In genomic region chr9:137224850-137225694, GRCh38 we compare ENCODE assay signal across 8 cellular contexts. TPM values are rescaled to one million over a fixed set of nuclear protein-coding genes. Genes with fewer than 3 reads are reported as not detected.
DNase-seq lines count a peak whose midpoint lies in the region; ATAC-seq and TF ChIP-seq lines count a peak whose summit lies in the region.

Gene CYSRT1 (plus strand): TSS chr9:137225174. CDS start chr9:137225622, 448 bp downstream.

- H3K9ac ChIP-seq in liver (ENCODE audit: low read depth in 1 of 2, low read length in 2 of 2), result peak within 1 kb of the TSS; percentile 42 to 45

- H3K4me3 Mint-ChIP-seq in activated T-cell treated with anti-CD3 and anti-CD28 coated beads, Interleukin-2, amount 50 U/mL, for 4 hours, result peak within 1 kb of the TSS; percentile 79
- H3K4me3 Mint-ChIP-seq in activated naive CD8-positive, alpha-beta T cell treated with anti-CD3 and anti-CD28 coated beads for 36 hours, result peak within 1 kb of the TSS; percentile 75

- peak within 1 kb of the TSS; percentile 38 for H3K27ac Mint-ChIP-seq in activated naive CD8-positive, alpha-beta T cell treated with anti-CD3 and anti-CD28 coated beads for 36 hours

- H3K27ac ChIP-seq in liver (ENCODE audit: low read depth in 1 of 2, low read length in 2 of 2), result peak within 1 kb of the TSS; percentile 57 to 84
- H3K27ac ChIP-seq in tibial artery, result peak within 1 kb of the TSS; percentile 89 to 93

- 60% methylated on average over 23 of the region's 23 CpGs for WGBS in liver

- no peaks in the 10 kb centered on the region for H3K27me3 ChIP-seq in liver (ENCODE audit: control insufficient read depth in 4 of 4, insufficient read depth in 4 of 4, low read length in 3 of 4)
- H3K27me3 ChIP-seq in tibial artery, result peaks cover 0 to 37% of the 10 kb centered on the region in 2 donors

- TF ChIP-seq RAD21 in liver (IDR thresholded peaks at IDR 0.05), result no peak

- ATAC-seq in activated T-cell treated with anti-CD3 and anti-CD28 coated beads, Interleukin-2, amount 50 U/mL, for 4 hours, result no peak
- ATAC-seq in HG03521 (IDR thresholded peaks at IDR 0.05; ENCODE audit: unreplicated experiment), result no peak

- H3K4me1 ChIP-seq in liver (ENCODE audit: control insufficient read depth in 4 of 4, insufficient read depth in 4 of 4, low read length in 3 of 4) (peaks cover 10 to 22% (median 14%) of the 10 kb centered on the region in 4 donors), tibial artery (peaks cover 0 to 56% (median 23%) of the 10 kb centered on the region in 4 donors)

- H3K9me3 ChIP-seq in liver (ENCODE audit: control insufficient read depth in 4 of 4, low read length in 3 of 4), result no peaks in the 10 kb centered on the region
- no peaks in the 10 kb centered on the region for H3K9me3 ChIP-seq in tibial artery

- no peaks in the 10 kb centered on the region for H3K9me3 Mint-ChIP-seq in activated T-cell treated with anti-CD3 and anti-CD28 coated beads, Interleukin-2, amount 50 U/mL, for 4 hours
- H3K9me3 Mint-ChIP-seq in activated naive CD8-positive, alpha-beta T cell treated with anti-CD3 and anti-CD28 coated beads for 36 hours, result no peaks in the 10 kb centered on the region

- TF ChIP-seq CTCF in liver (IDR thresholded peaks at IDR 0.05; ENCODE audit: low read depth, low read length, missing input control) (no peak), tibial artery (IDR thresholded peaks at IDR 0.05) (no peak)

- H3K27me3 Mint-ChIP-seq in activated T-cell treated with anti-CD3 and anti-CD28 coated beads, Interleukin-2, amount 50 U/mL, for 4 hours (ENCODE audit: low read depth), result peaks cover 6% of the 10 kb centered on the region
- peaks cover 12% of the 10 kb centered on the region for H3K27me3 Mint-ChIP-seq in activated naive CD8-positive, alpha-beta T cell treated with anti-CD3 and anti-CD28 coated beads for 36 hours

- no peaks in the 10 kb centered on the region for H3K36me3 ChIP-seq in liver (ENCODE audit: control insufficient read depth in 4 of 4, insufficient read depth in 3 of 4, low read depth in 1 of 4, low read length in 3 of 4)
- no peaks in the 10 kb centered on the region for H3K36me3 ChIP-seq in tibial artery

- intact Hi-C loops in tibial artery (cut with DNase I; ENCODE audit: low total_unique reads), result loop anchor here (5.0 kb wide), 1 partner anchor 38 kb away; the partner anchor contains the start of genes ANAPC2 and SSNA1

- peak within 1 kb of the TSS; percentile 67 to 88 (median 86) for H3K4me3 ChIP-seq in liver (ENCODE audit: low read depth in 1 of 3, low read length in 3 of 3)
- peak within 1 kb of the TSS; percentile 60 to 81 for H3K4me3 ChIP-seq in tibial artery

- DNase-seq in activated T-cell treated with anti-CD3 and anti-CD28 coated beads, Interleukin-2, amount 50 U/mL, for 4 hours, result no peak
- no peak for DNase-seq in activated T-cell treated with anti-CD3 and anti-CD28 coated beads, Interleukin-2, amount 50 U/mL, for 1 hour
- DNase-seq in activated naive CD8-positive, alpha-beta T cell treated with anti-CD3 and anti-CD28 coated beads for 36 hours, result peak; percentile 33
- DNase-seq in tibial artery, result no peak
- DNase-seq in inferior parietal cortex (ENCODE audit: extremely low spot score), result no peak
- no peak for DNase-seq in activated CD8-positive, alpha-beta memory T cell treated with anti-CD3 and anti-CD28 coated beads, Interleukin-2, amount 50 U/mL, for 4 hours

- H3K4me1 Mint-ChIP-seq in activated T-cell treated with anti-CD3 and anti-CD28 coated beads, Interleukin-2, amount 50 U/mL, for 4 hours (ENCODE audit: low read depth), result peaks cover 8% of the 10 kb centered on the region
- H3K4me1 Mint-ChIP-seq in activated naive CD8-positive, alpha-beta T cell treated with anti-CD3 and anti-CD28 coated beads for 36 hours, result peaks cover 6% of the 10 kb centered on the region

- no peaks in the 10 kb centered on the region for H3K36me3 Mint-ChIP-seq in activated T-cell treated with anti-CD3 and anti-CD28 coated beads, Interleukin-2, amount 50 U/mL, for 4 hours (ENCODE audit: insufficient read depth)
- H3K36me3 Mint-ChIP-seq in activated naive CD8-positive, alpha-beta T cell treated with anti-CD3 and anti-CD28 coated beads for 36 hours, result no peaks in the 10 kb centered on the region

TF ChIP-seq in liver, 16 proteins besides CTCF, POLR2A, EP300 and RAD21:
- TF ChIP-seq REST (IDR thresholded peaks at IDR 0.05) (no peak), SP1 (IDR thresholded peaks at IDR 0.05) (no peak), EGR1 (IDR thresholded peaks at IDR 0.05; ENCODE audit: low read depth in 2 of 2) (no peak), YY1 (IDR thresholded peaks at IDR 0.05) (no peak), TAF1 (conservative IDR thresholded peaks at IDR 0.05) (no peak), MAX (IDR thresholded peaks at IDR 0.05) (no peak), FOXA1 (IDR thresholded peaks at IDR 0.05) (no peak), ATF3 (IDR thresholded peaks at IDR 0.05) (no peak), GABPA (IDR thresholded peaks at IDR 0.05 in 1 of 2, conservative IDR thresholded peaks at IDR 0.05 in 1 of 2) (no peak), FOXA2 (IDR thresholded peaks at IDR 0.05) (no peak), HNF4G (IDR thresholded peaks at IDR 0.05) (no peak), ZBTB33 (IDR thresholded peaks at IDR 0.05) (no peak)

RNA-seq across cellular contexts. Expression of gene CYSRT1, which starts in this region (rescaled TPM):
- total RNA-seq in activated T-cell treated with anti-CD3 and anti-CD28 coated beads, Interleukin-2, amount 50 U/mL, for 4 hours, result under 1 TPM in 2 of 3 donors, not detected in 1; 0.46 to 0.50 TPM
- total RNA-seq in activated naive CD8-positive, alpha-beta T cell treated with anti-CD3 and anti-CD28 coated beads for 36 hours, result under 1 TPM; 0.32 to 0.49 TPM
- under 1 TPM; 0.14 to 0.25 TPM for total RNA-seq in liver
- under 1 TPM; 0.15 to 0.50 TPM for polyA plus RNA-seq in liver

Comparison
In these comparisons a context has a peak if more than half of its experiments do, and no peak if none do; other contexts are left out.
1. Peak in DNase-seq in activated naive CD8-positive, alpha-beta T cell treated with anti-CD3 and anti-CD28 coated beads for 36 hours; RNA of the gene not detected or under 1 TPM.